24 cellular contexts compared by ENCODE assay signal in genomic region chr5:2577637-2578036, GRCh38.
"Had no signal": no experiment of that assay in that cellular context is flagged by ENCODE, and none has a peak within 500 bp of the region (broad histone marks: within the 10 kb centered on the region; RNA-seq: fewer than 3 reads in every experiment).

No MANE protein-coding gene starts in this region.

- H3K4me1 ChIP-seq: gastrocnemius medialis, left lung, parathyroid adenoma, right lobe of liver, thyroid gland, uterus had no signal

- H3K27me3 ChIP-seq: gastrocnemius medialis, hepatocyte, left lung, right lobe of liver, thyroid gland, uterus had no signal

- H3K4me3 Mint-ChIP-seq: mesothelial cell of epicardium; naive thymus-derived CD4-positive, alpha-beta T cell; stimulated activated naive CD8-positive, alpha-beta T cell treated with anti-CD3 and anti-CD28 coated beads, Interleukin-15, amount 100 ng/mL, for 72 hours; type B pancreatic cell had no signal

- H3K4me3 ChIP-seq: coronary artery, gastrocnemius medialis, hepatocyte, left lung, mucosa of descending colon, right lobe of liver, thyroid gland, uterus had no signal

- H3K9me3 ChIP-seq: gastrocnemius medialis, left lung, right lobe of liver, thyroid gland, uterus had no signal

- H3K36me3 Mint-ChIP-seq: mesothelial cell of epicardium, type B pancreatic cell had no signal

- H3K4me1 Mint-ChIP-seq: mesothelial cell of epicardium; naive thymus-derived CD4-positive, alpha-beta T cell; stimulated activated naive CD8-positive, alpha-beta T cell treated with anti-CD3 and anti-CD28 coated beads, Interleukin-15, amount 100 ng/mL, for 72 hours had no signal

- H3K9ac ChIP-seq: parathyroid adenoma had no signal

- H3K9me3 Mint-ChIP-seq: mesothelial cell of epicardium, type B pancreatic cell had no signal

- H3K27ac Mint-ChIP-seq: mesothelial cell of epicardium; naive thymus-derived CD4-positive, alpha-beta T cell; progenitor cell of endocrine pancreas; stimulated activated naive CD8-positive, alpha-beta T cell treated with anti-CD3 and anti-CD28 coated beads, Interleukin-15, amount 100 ng/mL, for 72 hours; type B pancreatic cell had no signal

- H3K4me2 ChIP-seq: hepatocyte had no signal

- H3K36me3 ChIP-seq: gastrocnemius medialis, left lung, right lobe of liver, thyroid gland, uterus had no signal

- H3K27me3 Mint-ChIP-seq: stimulated activated naive CD8-positive, alpha-beta T cell treated with anti-CD3 and anti-CD28 coated beads, Interleukin-15, amount 100 ng/mL, for 72 hours had no signal

- H3K27ac ChIP-seq: coronary artery, gastrocnemius medialis, hepatocyte, left lung, parathyroid adenoma, right lobe of liver, thyroid gland, uterus had no signal

- ATAC-seq: gastrocnemius medialis; left cardiac atrium; left lung; mucosa of descending colon; naive thymus-derived CD4-positive, alpha-beta T cell; stimulated activated naive CD8-positive, alpha-beta T cell treated with anti-CD3 and anti-CD28 coated beads, Interleukin-15, amount 100 ng/mL, for 72 hours had no signal

- DNase-seq: dermis blood vessel endothelial cell; effector memory CD4-positive, alpha-beta T cell; erythroblast; gastrocnemius medialis; head of caudate nucleus; left cardiac atrium; mesenchymal stem cell; mucosa of descending colon; naive thymus-derived CD4-positive, alpha-beta T cell; right lobe of liver; small intestine; stimulated activated CD4-positive, alpha-beta T cell treated with anti-CD3 and anti-CD28 coated beads, Interleukin-15, amount 100 ng/mL, for 24 hours; stimulated activated CD4-positive, alpha-beta T cell treated with anti-CD3 and anti-CD28 coated beads, Interleukin-2, amount 100 ng/mL, for 48 hours; stimulated activated naive CD4-positive, alpha-beta T cell; stimulated activated naive CD8-positive, alpha-beta T cell treated with anti-CD3 and anti-CD28 coated beads, Interleukin-15, amount 100 ng/mL, for 72 hours; thyroid gland; uterus had no signal
